ENCODE assay signal across 8 cellular contexts in the genomic region with DNA sequence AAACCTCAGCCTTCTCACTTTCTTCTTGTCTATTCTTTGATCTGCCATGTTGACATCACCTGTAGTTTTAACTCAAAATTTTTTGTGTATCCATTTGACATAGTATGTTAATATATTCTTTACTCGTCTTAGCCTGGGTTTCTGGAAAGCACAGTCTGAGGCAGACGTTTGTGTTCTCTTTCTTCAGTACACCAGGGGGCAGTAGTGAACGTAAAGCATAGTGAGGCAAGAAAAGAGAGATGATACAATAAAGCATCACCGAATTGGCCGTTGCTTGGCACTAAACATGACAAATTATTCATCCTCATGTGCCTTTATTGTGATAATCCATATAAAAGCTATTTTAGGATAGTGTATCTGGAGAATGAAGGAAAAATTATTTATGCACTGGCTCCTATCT.
A peak's percentile ranks its signal among the peaks of the same experiment; 100 is the strongest.
DNase-seq lines count a peak whose midpoint lies in the region; TF ChIP-seq lines count a peak whose summit lies in the region.

No MANE protein-coding gene starts in this region.

- DNase-seq in ACHN = peak; percentile 49
- peak; percentile 25 for DNase-seq in HuH-7 (ENCODE audit: low spot score)
- DNase-seq in SK-MEL-5 (ENCODE audit: low read depth, low spot score) = peak; percentile 75
- peak; percentile 72 for DNase-seq in fibroblast of mammary gland (ENCODE audit: low read depth)
- peak; percentile 25 for DNase-seq in putamen (ENCODE audit: low spot score)
- no peak for DNase-seq in hepatic stellate cell (ENCODE audit: low spot score)
- DNase-seq in NCI-H2196 treated with DMSO at 0.1 percent for 48 hours (lab: John Stamatoyannopoulos, UW; ENCODE audit: unreplicated experiment) = no peak

- in situ Hi-C loops in ACHN (cut with HindIII; ENCODE audit: low pct_ligation_motif_present, low pct_unique_long_range_greater_than_20kb, low sequenced_read_pairs) = no loop called here
- in situ Hi-C loops in SK-MEL-5 (cut with HindIII; ENCODE audit: low pct_unique_long_range_greater_than_20kb, low sequenced_read_pairs) = no loop called here

- peak; percentile 69 for TF ChIP-seq CTCF in GM12872 (IDR thresholded peaks at IDR 0.05; ENCODE audit: insufficient read depth, low read depth, low read length)
- TF ChIP-seq CTCF in fibroblast of mammary gland (conservative IDR thresholded peaks at IDR 0.05; ENCODE audit: control insufficient read depth, insufficient read depth, low read depth, low read length) = peak; percentile 83

- no peak overlapping the region for H3K4me3 ChIP-seq in fibroblast of mammary gland (ENCODE audit: control insufficient read depth, low read depth, low read length)

Comparison
In these comparisons a context has a peak if more than half of its experiments do, and no peak if none do; other contexts are left out.
1. DNase-seq: peak in ACHN (single experiment), HuH-7 (single experiment), SK-MEL-5 (single experiment), fibroblast of mammary gland (single experiment) and putamen (single experiment); none in hepatic stellate cell (single experiment) and NCI-H2196 treated with DMSO at 0.1 percent for 48 hours (single experiment).